In the genomic region with DNA sequence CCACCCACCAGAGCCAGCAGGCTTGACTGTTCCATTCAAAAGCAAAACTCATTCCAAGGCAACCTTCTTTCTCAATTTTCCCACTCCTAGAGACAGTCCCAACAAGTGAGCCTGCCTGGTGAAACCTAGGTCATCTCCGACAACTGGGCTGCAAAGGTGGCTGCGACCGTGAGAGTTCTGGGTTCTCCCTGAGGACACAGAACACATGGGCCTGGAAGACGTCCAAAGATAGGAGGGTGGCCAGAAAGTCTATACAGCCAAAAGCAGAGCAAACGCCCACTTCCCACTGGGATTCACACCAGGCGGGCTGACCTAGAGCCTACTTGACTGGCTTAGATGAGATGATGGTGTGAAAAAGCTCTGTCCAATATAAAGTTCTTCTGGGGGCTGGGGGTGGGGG, we compare ENCODE assay signal across 28 cellular contexts.
"Had no signal": no experiment of that assay in that cellular context is flagged by ENCODE, and none has a peak within 500 bp of the region (broad histone marks: within the 10 kb centered on the region; RNA-seq: fewer than 3 reads in every experiment).

No MANE protein-coding gene starts in this region.

- H3K9me3 ChIP-seq: lower lobe of right lung, pancreas, prostate gland, suprapubic skin, thoracic aorta, upper lobe of right lung, uterus had no signal

- H3K27me3 ChIP-seq: pancreas, sigmoid colon, upper lobe of right lung, uterus had no signal

- H3K4me1 ChIP-seq: left lung, lower lobe of right lung, pancreas, prostate gland, spleen, suprapubic skin, tibial artery, upper lobe of right lung, uterus had no signal

- DNase-seq: hypothalamus; immature natural killer cell; kidney; left colon; left lung; lower lobe of right lung; mammary epithelial cell; mesenchymal stem cell; naive thymus-derived CD8-positive, alpha-beta T cell; pancreas; retina; right cardiac atrium; sigmoid colon; small intestine; spleen; stimulated activated CD4-positive, alpha-beta T cell treated with anti-CD3 and anti-CD28 coated beads, Interleukin-4, amount 100 ng/mL, for 24 hours; stimulated activated naive CD4-positive, alpha-beta T cell; tibial artery; trophoblast cell; upper lobe of right lung; uterus had no signal

- H3K4me1 Mint-ChIP-seq: immature natural killer cell; naive thymus-derived CD8-positive, alpha-beta T cell; nephron; stimulated activated effector memory CD8-positive, alpha-beta T cell treated with anti-CD3 and anti-CD28 coated beads, Interleukin-12 subunit alpha, Interleukin-12 subunit beta, amount 100 ng/mL, for 72 hours had no signal

- H3K4me3 Mint-ChIP-seq: immature natural killer cell; naive thymus-derived CD8-positive, alpha-beta T cell; nephron; neural crest cell; stimulated activated effector memory CD8-positive, alpha-beta T cell treated with anti-CD3 and anti-CD28 coated beads, Interleukin-12 subunit alpha, Interleukin-12 subunit beta, amount 100 ng/mL, for 72 hours; stimulated activated naive CD8-positive, alpha-beta T cell treated with anti-CD3 and anti-CD28 coated beads, Interleukin-15, Interleukin-2, amounts not matched to agents 100 ng/mL and 50 ng/mL, for 24 hours had no signal

- H3K4me3 ChIP-seq: left lung, lower lobe of right lung, pancreas, prostate gland, sigmoid colon, spleen, suprapubic skin, thoracic aorta, tibial artery, upper lobe of right lung, uterus had no signal

- H3K27ac Mint-ChIP-seq: immature natural killer cell; stimulated activated effector memory CD8-positive, alpha-beta T cell treated with anti-CD3 and anti-CD28 coated beads, Interleukin-12 subunit alpha, Interleukin-12 subunit beta, amount 100 ng/mL, for 72 hours; stimulated activated naive CD8-positive, alpha-beta T cell treated with anti-CD3 and anti-CD28 coated beads, Interleukin-15, Interleukin-2, amounts not matched to agents 100 ng/mL and 50 ng/mL, for 24 hours had no signal

- H3K36me3 Mint-ChIP-seq: immature natural killer cell; naive thymus-derived CD8-positive, alpha-beta T cell; stimulated activated effector memory CD8-positive, alpha-beta T cell treated with anti-CD3 and anti-CD28 coated beads, Interleukin-12 subunit alpha, Interleukin-12 subunit beta, amount 100 ng/mL, for 72 hours had no signal

- ATAC-seq: left colon; left lung; lower lobe of right lung; naive thymus-derived CD8-positive, alpha-beta T cell; pancreas; right cardiac atrium; stimulated activated effector memory CD8-positive, alpha-beta T cell treated with anti-CD3 and anti-CD28 coated beads, Interleukin-12 subunit alpha, Interleukin-12 subunit beta, amount 100 ng/mL, for 72 hours; upper lobe of right lung had no signal

- H3K27ac ChIP-seq: left lung, lower lobe of right lung, pancreas, prostate gland, sigmoid colon, spleen, suprapubic skin, thoracic aorta, tibial artery, upper lobe of right lung, uterus had no signal

- H3K36me3 ChIP-seq: left lung, lower lobe of right lung, pancreas, prostate gland, sigmoid colon, spleen, suprapubic skin, thoracic aorta, tibial artery, upper lobe of right lung, uterus had no signal

- H3K9me3 Mint-ChIP-seq: immature natural killer cell; neural crest cell; stimulated activated naive CD8-positive, alpha-beta T cell treated with anti-CD3 and anti-CD28 coated beads, Interleukin-15, Interleukin-2, amounts not matched to agents 100 ng/mL and 50 ng/mL, for 24 hours had no signal
